Comparison of ENCODE assay signal across 14 cellular contexts in genomic region chr1:50420689-50421365, GRCh38. TPM values are rescaled to one million over a fixed set of nuclear protein-coding genes. Genes with fewer than 3 reads are reported as not detected.
DNase-seq lines count a peak whose midpoint lies in the region; ATAC-seq and TF ChIP-seq lines count a peak whose summit lies in the region.
"Had no signal": no experiment of that assay in that cellular context is flagged by ENCODE, and none has a peak within 500 bp of the region (broad histone marks: within the 10 kb centered on the region; RNA-seq: fewer than 3 reads in every experiment).

No MANE protein-coding gene starts in this region.

- H3K36me3 ChIP-seq in left ventricle myocardium inferior: no peaks in the 10 kb centered on the region
- H3K36me3 ChIP-seq: adrenal gland, lower lobe of right lung had no signal

- no peaks in the 10 kb centered on the region for H3K9me3 Mint-ChIP-seq in activated T-helper 1 cell treated with anti-CD3 and anti-CD28 coated beads, Interleukin-12 subunit alpha, Interleukin-12 subunit beta, Interleukin-2, Interleukin-4 antibody, amounts not matched to agents 30 ng/mL and 10 ng/mL and 1 ng/mL, durations not matched to agents 14 hours and 24 hours and 36 hours
- H3K9me3 Mint-ChIP-seq in memory B cell: peaks cover 2% of the 10 kb centered on the region

- intact Hi-C loops in left ventricle myocardium inferior (cut with micrococcal nuclease): no loop called here
- intact Hi-C loops in cardiac septum (cut with DNase I): no loop called here
- intact Hi-C loops in activated T-helper 1 cell treated with anti-CD3 and anti-CD28 coated beads, Interleukin-12 subunit alpha, Interleukin-12 subunit beta, Interleukin-2, Interleukin-4 antibody, amounts not matched to agents 30 ng/mL and 10 ng/mL and 1 ng/mL, durations not matched to agents 14 hours and 24 hours and 36 hours (cut with micrococcal nuclease): loop anchor here (10.0 kb wide), 1 partner anchor 284 kb away; no protein-coding TSS in a partner anchor

- peak overlapping the region; percentile 29 for H3K4me3 ChIP-seq in left ventricle myocardium inferior
- H3K4me3 ChIP-seq: adrenal gland, lower lobe of right lung had no signal

- DNase-seq in left ventricle myocardium inferior: no peak
- no peak for DNase-seq in cardiac septum (ENCODE audit: low spot score)
- no peak for DNase-seq in activated T-helper 1 cell treated with anti-CD3 and anti-CD28 coated beads, Interleukin-12 subunit alpha, Interleukin-12 subunit beta, Interleukin-2, Interleukin-4 antibody, amounts not matched to agents 30 ng/mL and 10 ng/mL and 1 ng/mL, durations not matched to agents 14 hours and 24 hours and 36 hours (ENCODE audit: low spot score)
- DNase-seq in memory B cell (ENCODE audit: low spot score in 2 of 2): no peak
- no peak for DNase-seq in NCI-H2171 (lab: John Stamatoyannopoulos, UW)
- DNase-seq in SKM-1 treated with dmso at 0.1 percent for 144 hours (lab: John Stamatoyannopoulos, UW; ENCODE audit: unreplicated experiment): no peak
- DNase-seq: adrenal gland; esophagus squamous epithelium; lower lobe of right lung; MM.1S; stimulated activated CD4-positive, alpha-beta T cell treated with anti-CD3 and anti-CD28 coated beads, Interleukin-12 subunit alpha, Interleukin-12 subunit beta, amount 100 ng/mL, for 4 hours had no signal

- no peak overlapping the region for H3K27ac ChIP-seq in left ventricle myocardium inferior (replicated peaks)
- H3K27ac ChIP-seq: adrenal gland; BLaER1 treated with 17β-estradiol and CSF1 and Interleukin-3, amounts not matched to agents 10 nM and 100 nM; esophagus squamous epithelium; lower lobe of right lung had no signal

- H3K27me3 ChIP-seq in left ventricle myocardium inferior (ENCODE audit: low read depth): peaks cover 100% of the 10 kb centered on the region

- ATAC-seq in memory B cell (ENCODE audit: low read depth) (no peak), GM21515 (IDR thresholded peaks at IDR 0.05; ENCODE audit: unreplicated experiment) (no peak), HG02588 (IDR thresholded peaks at IDR 0.05; ENCODE audit: unreplicated experiment) (no peak)
- ATAC-seq: lower lobe of right lung had no signal

- H3K27ac Mint-ChIP-seq in activated T-helper 1 cell treated with anti-CD3 and anti-CD28 coated beads, Interleukin-12 subunit alpha, Interleukin-12 subunit beta, Interleukin-2, Interleukin-4 antibody, amounts not matched to agents 30 ng/mL and 10 ng/mL and 1 ng/mL, durations not matched to agents 14 hours and 24 hours and 36 hours: peak overlapping the region; percentile 93
- peak overlapping the region; percentile 81 for H3K27ac Mint-ChIP-seq in memory B cell

- H3K4me1 Mint-ChIP-seq in activated T-helper 1 cell treated with anti-CD3 and anti-CD28 coated beads, Interleukin-12 subunit alpha, Interleukin-12 subunit beta, Interleukin-2, Interleukin-4 antibody, amounts not matched to agents 30 ng/mL and 10 ng/mL and 1 ng/mL, durations not matched to agents 14 hours and 24 hours and 36 hours (ENCODE audit: low read depth): peaks cover 35% of the 10 kb centered on the region
- H3K4me1 Mint-ChIP-seq in memory B cell: peaks cover 22% of the 10 kb centered on the region

- peaks cover 6% of the 10 kb centered on the region for H3K36me3 Mint-ChIP-seq in activated T-helper 1 cell treated with anti-CD3 and anti-CD28 coated beads, Interleukin-12 subunit alpha, Interleukin-12 subunit beta, Interleukin-2, Interleukin-4 antibody, amounts not matched to agents 30 ng/mL and 10 ng/mL and 1 ng/mL, durations not matched to agents 14 hours and 24 hours and 36 hours (ENCODE audit: low read depth)
- peaks cover 8% of the 10 kb centered on the region for H3K36me3 Mint-ChIP-seq in memory B cell

- H3K4me1 ChIP-seq in left ventricle myocardium inferior: peaks cover 76% of the 10 kb centered on the region
- H3K4me1 ChIP-seq: BLaER1 treated with 17β-estradiol and CSF1 and Interleukin-3, amounts not matched to agents 10 nM and 100 nM had no signal

- H3K27me3 Mint-ChIP-seq in activated T-helper 1 cell treated with anti-CD3 and anti-CD28 coated beads, Interleukin-12 subunit alpha, Interleukin-12 subunit beta, Interleukin-2, Interleukin-4 antibody, amounts not matched to agents 30 ng/mL and 10 ng/mL and 1 ng/mL, durations not matched to agents 14 hours and 24 hours and 36 hours (ENCODE audit: insufficient read depth): peaks cover 73% of the 10 kb centered on the region
- peaks cover 39% of the 10 kb centered on the region for H3K27me3 Mint-ChIP-seq in memory B cell

- no peak overlapping the region for H3K4me3 Mint-ChIP-seq in activated T-helper 1 cell treated with anti-CD3 and anti-CD28 coated beads, Interleukin-12 subunit alpha, Interleukin-12 subunit beta, Interleukin-2, Interleukin-4 antibody, amounts not matched to agents 30 ng/mL and 10 ng/mL and 1 ng/mL, durations not matched to agents 14 hours and 24 hours and 36 hours
- peak overlapping the region; percentile 45 for H3K4me3 Mint-ChIP-seq in memory B cell

- H3K9me3 ChIP-seq in left ventricle myocardium inferior (replicated peaks): no peaks in the 10 kb centered on the region
- H3K9me3 ChIP-seq: adrenal gland, esophagus squamous epithelium, lower lobe of right lung had no signal

- TF ChIP-seq CTCF in left ventricle myocardium inferior (IDR thresholded peaks at IDR 0.05; ENCODE audit: borderline replicate concordance): no peak

RNA-seq across cellular contexts. Expression of gene DMRTA2, which starts 2.4 kb away (rescaled TPM):
- total RNA-seq in left ventricle myocardium inferior (not detected), cardiac septum (0.08 TPM)
- not detected in 2 replicates for total RNA-seq in activated T-helper 1 cell treated with anti-CD3 and anti-CD28 coated beads, Interleukin-12 subunit alpha, Interleukin-12 subunit beta, Interleukin-2, Interleukin-4 antibody, amounts not matched to agents 30 ng/mL and 10 ng/mL and 1 ng/mL, durations not matched to agents 14 hours and 24 hours and 36 hours
- total RNA-seq: adrenal gland, lower lobe of right lung had no signal
